Comparison of ENCODE assay signal across 26 cellular contexts in genomic region chr7:154598405-154598804, GRCh38.
"Had no signal": no experiment of that assay in that cellular context is flagged by ENCODE, and none has a peak within 500 bp of the region (broad histone marks: within the 10 kb centered on the region; RNA-seq: fewer than 3 reads in every experiment).

No MANE protein-coding gene starts in this region.

- DNase-seq: activated CD4-positive, alpha-beta T cell treated with anti-CD3 and anti-CD28 coated beads for 1 hour; activated CD4-positive, alpha-beta T cell treated with anti-CD3 and anti-CD28 coated beads, Interleukin-2, amount 50 U/mL, for 1 hour; activated CD8-positive, alpha-beta T cell treated with anti-CD3 and anti-CD28 coated beads, Interleukin-2, amount 10 ng/mL, durations not matched to agents 7 days and 5 days; activated naive CD4-positive, alpha-beta T cell; activated T-cell treated with anti-CD3 and anti-CD28 coated beads, Interleukin-2, amount 50 U/mL, for 1 hour; colonic mucosa; heart left ventricle; kidney glomerular epithelial cell; left ventricle myocardium superior; mammary epithelial cell; pancreas; right cardiac atrium; stimulated activated CD4-positive, alpha-beta T cell treated with anti-CD3 and anti-CD28 coated beads, Interleukin-1b, Interleukin-23, amount 100 ng/mL, for 48 hours; stimulated activated naive CD8-positive, alpha-beta T cell treated with anti-CD3 and anti-CD28 coated beads, Interleukin-15, amount 100 ng/mL, for 72 hours; T-helper 9 cell; testis; trophoblast cell had no signal

- H3K27ac Mint-ChIP-seq: activated CD8-positive, alpha-beta T cell treated with anti-CD3 and anti-CD28 coated beads, Interleukin-2, amount 10 ng/mL, durations not matched to agents 7 days and 5 days; activated naive CD8-positive, alpha-beta T cell; activated T-helper 17 cell treated with anti-CD3 and anti-CD28 coated beads, Interleukin-2, amount 50 U/mL, for 72 hours; nephron; stimulated activated effector memory CD8-positive, alpha-beta T cell treated with anti-CD3 and anti-CD28 coated beads, Interleukin-12 subunit alpha, Interleukin-12 subunit beta, amount 100 ng/mL, for 72 hours; stimulated activated naive CD8-positive, alpha-beta T cell treated with anti-CD3 and anti-CD28 coated beads, Interleukin-15, amount 100 ng/mL, for 72 hours had no signal

- H3K36me3 ChIP-seq: colonic mucosa, gastroesophageal sphincter, heart left ventricle, neutrophil, pancreas, vagina had no signal

- H3K4me1 Mint-ChIP-seq: activated T-helper 17 cell treated with anti-CD3 and anti-CD28 coated beads, Interleukin-2, amount 50 U/mL, for 72 hours; central memory CD8-positive, alpha-beta T cell; nephron; stimulated activated effector memory CD8-positive, alpha-beta T cell treated with anti-CD3 and anti-CD28 coated beads, Interleukin-12 subunit alpha, Interleukin-12 subunit beta, amount 100 ng/mL, for 72 hours; stimulated activated naive CD8-positive, alpha-beta T cell treated with anti-CD3 and anti-CD28 coated beads, Interleukin-15, amount 100 ng/mL, for 72 hours had no signal

- H3K4me1 ChIP-seq: colonic mucosa, gastroesophageal sphincter, heart left ventricle, pancreas, testis, vagina had no signal

- ATAC-seq: activated CD8-positive, alpha-beta T cell treated with anti-CD3 and anti-CD28 coated beads, Interleukin-2, amount 10 ng/mL, durations not matched to agents 7 days and 5 days; activated T-helper 17 cell treated with anti-CD3 and anti-CD28 coated beads, Interleukin-2, amount 50 U/mL, for 72 hours; gastroesophageal sphincter; heart left ventricle; left ventricle myocardium superior; pancreas; right cardiac atrium; stimulated activated effector memory CD8-positive, alpha-beta T cell treated with anti-CD3 and anti-CD28 coated beads, Interleukin-12 subunit alpha, Interleukin-12 subunit beta, amount 100 ng/mL, for 72 hours; stimulated activated naive CD8-positive, alpha-beta T cell treated with anti-CD3 and anti-CD28 coated beads, Interleukin-15, amount 100 ng/mL, for 72 hours had no signal

- H3K36me3 Mint-ChIP-seq: activated naive CD8-positive, alpha-beta T cell; stimulated activated effector memory CD8-positive, alpha-beta T cell treated with anti-CD3 and anti-CD28 coated beads, Interleukin-12 subunit alpha, Interleukin-12 subunit beta, amount 100 ng/mL, for 72 hours had no signal

- H3K27me3 Mint-ChIP-seq: activated naive CD8-positive, alpha-beta T cell; activated T-helper 17 cell treated with anti-CD3 and anti-CD28 coated beads, Interleukin-2, amount 50 U/mL, for 72 hours; central memory CD8-positive, alpha-beta T cell had no signal

- H3K4me3 ChIP-seq: colonic mucosa, gastroesophageal sphincter, heart left ventricle, pancreas, skin epidermis, testis, vagina had no signal

- H3K27me3 ChIP-seq: colonic mucosa, gastroesophageal sphincter, heart left ventricle, neutrophil, pancreas, testis, vagina had no signal

- H3K4me3 Mint-ChIP-seq: activated CD8-positive, alpha-beta T cell treated with anti-CD3 and anti-CD28 coated beads, Interleukin-2, amount 10 ng/mL, durations not matched to agents 7 days and 5 days; activated naive CD8-positive, alpha-beta T cell; activated T-helper 17 cell treated with anti-CD3 and anti-CD28 coated beads, Interleukin-2, amount 50 U/mL, for 72 hours; central memory CD8-positive, alpha-beta T cell; nephron; stimulated activated effector memory CD8-positive, alpha-beta T cell treated with anti-CD3 and anti-CD28 coated beads, Interleukin-12 subunit alpha, Interleukin-12 subunit beta, amount 100 ng/mL, for 72 hours; stimulated activated naive CD8-positive, alpha-beta T cell treated with anti-CD3 and anti-CD28 coated beads, Interleukin-15, amount 100 ng/mL, for 72 hours had no signal

- H3K9me3 Mint-ChIP-seq: activated T-helper 17 cell treated with anti-CD3 and anti-CD28 coated beads, Interleukin-2, amount 50 U/mL, for 72 hours; nephron had no signal

- H3K27ac ChIP-seq: colonic mucosa, gastroesophageal sphincter, heart left ventricle, neutrophil, pancreas, skin epidermis, testis, vagina had no signal
